ENCODE assay signal across 11 cellular contexts in genomic region chr1:153542956-153543737, GRCh38. TPM values are rescaled to one million over a fixed set of nuclear protein-coding genes. Genes with fewer than 3 reads are reported as not detected.
DNase-seq lines count a peak whose midpoint lies in the region; ATAC-seq and TF ChIP-seq lines count a peak whose summit lies in the region.
"Had no signal": no experiment of that assay in that cellular context is flagged by ENCODE, and none has a peak within 500 bp of the region (broad histone marks: within the 10 kb centered on the region; RNA-seq: fewer than 3 reads in every experiment).

No MANE protein-coding gene starts in this region.

- no TSS peak for BruUV-seq in Panc1 (replicated peaks; lab: Mats Ljungman, UMichigan)

- peak overlapping the region; percentile 82 for H3K27ac ChIP-seq in CD4-positive, CD25-positive, alpha-beta regulatory T cell (ENCODE audit: insufficient read depth, low read length, poor library complexity, severe bottlenecking)
- peak overlapping the region; percentile 98 for H3K27ac ChIP-seq in Panc1 (ENCODE audit: low read length)

- no peaks in the 10 kb centered on the region for H3K27me3 Mint-ChIP-seq in CD4-positive, CD25-positive, alpha-beta regulatory T cell

- intact Hi-C loops in Panc1 (cut with micrococcal nuclease; ENCODE audit: unreplicated experiment): no loop called here
- intact Hi-C loops in posterior vena cava (cut with DNase I): no loop called here

- no peak for DNase-seq in CD4-positive, CD25-positive, alpha-beta regulatory T cell
- DNase-seq in Panc1 (ENCODE audit: low read depth, low spot score) (no peak), epithelial cell of esophagus (ENCODE audit: low read depth) (peak; percentile 1), posterior vena cava (ENCODE audit: low spot score) (peak; percentile 45), NOMO-1 (lab: John Stamatoyannopoulos, UW; ENCODE audit: unreplicated experiment in 2 of 2) (no peak)
- DNase-seq: Calu3; effector CD4-positive, alpha-beta T cell; KBM-7 had no signal

- peak overlapping the region; percentile 97 to 100 (median 98) for H3K4me3 Mint-ChIP-seq in CD4-positive, CD25-positive, alpha-beta regulatory T cell

- no peaks in the 10 kb centered on the region for H3K9me3 ChIP-seq in CD4-positive, CD25-positive, alpha-beta regulatory T cell (ENCODE audit: control insufficient read depth in 2 of 2, low read length in 2 of 2)
- H3K9me3 ChIP-seq in Panc1 (ENCODE audit: control insufficient read depth, insufficient read depth, low read depth, low read length): no peaks in the 10 kb centered on the region

- peaks cover 8 to 86% (median 62%) of the 10 kb centered on the region in 4 donors for H3K4me1 Mint-ChIP-seq in CD4-positive, CD25-positive, alpha-beta regulatory T cell

- POLR2A ChIA-PET in Panc1 (lab: Charles Lee): no interaction called here

- TF ChIP-seq CTCF in Panc1 (IDR thresholded peaks at IDR 0.05): no peak
- TF ChIP-seq CTCF in epithelial cell of esophagus (IDR thresholded peaks at IDR 0.05; ENCODE audit: insufficient read depth, low read depth, low read length, missing control alignments): no peak

- H3K4me3 ChIP-seq in CD4-positive, CD25-positive, alpha-beta regulatory T cell (ENCODE audit: low read depth, low read length): peak overlapping the region; percentile 93
- H3K4me3 ChIP-seq in Panc1 (ENCODE audit: low read depth in 2 of 2, low read length in 2 of 2): peak overlapping the region; percentile 49 to 55
- H3K4me3 ChIP-seq in epithelial cell of esophagus (ENCODE audit: low read length): no peak overlapping the region

- H3K27me3 ChIP-seq in CD4-positive, CD25-positive, alpha-beta regulatory T cell (ENCODE audit: control insufficient read depth, insufficient read depth, low read length): no peaks in the 10 kb centered on the region
- H3K27me3 ChIP-seq in Panc1 (ENCODE audit: control insufficient read depth, insufficient read depth, low read length): no peaks in the 10 kb centered on the region

- peaks cover 16% of the 10 kb centered on the region for H3K36me3 ChIP-seq in CD4-positive, CD25-positive, alpha-beta regulatory T cell (ENCODE audit: control insufficient read depth, insufficient read depth, low read length)
- no peaks in the 10 kb centered on the region for H3K36me3 ChIP-seq in Panc1 (ENCODE audit: control insufficient read depth, insufficient read depth, low read length)

- peaks cover 35% of the 10 kb centered on the region for H3K36me3 Mint-ChIP-seq in CD4-positive, CD25-positive, alpha-beta regulatory T cell

- H3K27ac Mint-ChIP-seq in CD4-positive, CD25-positive, alpha-beta regulatory T cell: peak overlapping the region; percentile 97 to 99 (median 98)

- no peak for ATAC-seq in CD4-positive, CD25-positive, alpha-beta regulatory T cell (ENCODE audit: low read depth in 2 of 2)
- ATAC-seq in Panc1 (no peak), GM19395 (IDR thresholded peaks at IDR 0.05; ENCODE audit: unreplicated experiment) (no peak), HG03139 (IDR thresholded peaks at IDR 0.05; ENCODE audit: unreplicated experiment) (no peak)
- ATAC-seq in activated CD4-positive, CD25-positive, alpha-beta regulatory T cell treated with anti-CD3 and anti-CD28 coated beads, Interleukin-2, amount 50 U/mL, for 24 hours: no peak

- peaks cover 79% of the 10 kb centered on the region for H3K4me1 ChIP-seq in CD4-positive, CD25-positive, alpha-beta regulatory T cell (ENCODE audit: control insufficient read depth, insufficient read depth, low read length, poor library complexity, severe bottlenecking)
- H3K4me1 ChIP-seq in Panc1 (ENCODE audit: control insufficient read depth, insufficient read depth, low read length): peaks cover 94% of the 10 kb centered on the region

- no peaks in the 10 kb centered on the region for H3K9me3 Mint-ChIP-seq in CD4-positive, CD25-positive, alpha-beta regulatory T cell

- in situ Hi-C loops in Panc1 (cut with HindIII; ENCODE audit: low pct_unique_long_range_greater_than_20kb, low sequenced_read_pairs): no loop called here

- CTCF ChIA-PET in Panc1 (lab: Charles Lee): interaction anchor here (2.1 kb wide), 1 partner anchor 8 kb away, joined by 8 read pairs; the partner anchor contains the start of gene S100A6

RNA-seq across cellular contexts. Expression of gene S100A5, which starts 2.4 kb away (rescaled TPM):
- total RNA-seq in CD4-positive, CD25-positive, alpha-beta regulatory T cell: 1.8 TPM
- 1 to 10 TPM; 1.2 to 3.0 (median 1.7) TPM for polyA plus RNA-seq in CD4-positive, CD25-positive, alpha-beta regulatory T cell
- 0.72 TPM for total RNA-seq in Panc1 (2021; ENCODE audit: unreplicated experiment)
- polyA plus RNA-seq in Panc1 (2012; ENCODE audit: insufficient read length): 1.2 TPM
- not detected for total RNA-seq in posterior vena cava
- total RNA-seq: Calu3 had no signal

RNA-seq across cellular contexts. Expression of gene S100A4, which starts 2.5 kb away (rescaled TPM):
- total RNA-seq in CD4-positive, CD25-positive, alpha-beta regulatory T cell: 928 TPM
- polyA plus RNA-seq in CD4-positive, CD25-positive, alpha-beta regulatory T cell: 1,000 to 10,000 TPM; 2,534 to 4,309 (median 3,364) TPM
- 773 TPM for total RNA-seq in Panc1 (2021; ENCODE audit: unreplicated experiment)
- 817 TPM for polyA plus RNA-seq in Panc1 (2012; ENCODE audit: insufficient read length)
- 100 to 1,000 TPM; 286 to 472 TPM for total RNA-seq in posterior vena cava

RNA-seq across cellular contexts. Expression of gene S100A3, which starts 5.9 kb away (rescaled TPM):
- not detected for total RNA-seq in CD4-positive, CD25-positive, alpha-beta regulatory T cell
- polyA plus RNA-seq in CD4-positive, CD25-positive, alpha-beta regulatory T cell: not detected
- 12.0 TPM for total RNA-seq in Panc1 (2021; ENCODE audit: unreplicated experiment)
- polyA plus RNA-seq in Panc1 (2012; ENCODE audit: insufficient read length): 10.0 TPM
- 1 to 10 TPM; 4.1 to 8.3 TPM for total RNA-seq in posterior vena cava
- total RNA-seq: Calu3 had no signal

RNA-seq across cellular contexts. Expression of gene S100A6, which starts 7.4 kb away (rescaled TPM):
- total RNA-seq in CD4-positive, CD25-positive, alpha-beta regulatory T cell: 304 TPM
- polyA plus RNA-seq in CD4-positive, CD25-positive, alpha-beta regulatory T cell: 1,000 to 10,000 TPM in 2 of 4 donors, 100 to 1,000 TPM in 2; 660 to 1,174 (median 946) TPM
- 1,986 TPM for total RNA-seq in Panc1 (2021; ENCODE audit: unreplicated experiment)
- 6,225 TPM for polyA plus RNA-seq in Panc1 (2012; ENCODE audit: insufficient read length)
- 1,000 to 10,000 TPM; 1,174 to 1,536 TPM for total RNA-seq in posterior vena cava

RNA-seq across cellular contexts. Expression of gene S100A2, which starts 22.5 kb away (rescaled TPM):
- total RNA-seq in CD4-positive, CD25-positive, alpha-beta regulatory T cell: not detected
- polyA plus RNA-seq in CD4-positive, CD25-positive, alpha-beta regulatory T cell: not detected
- total RNA-seq in Panc1 (2021; ENCODE audit: unreplicated experiment): 6.2 TPM
- 10.7 TPM for polyA plus RNA-seq in Panc1 (2012; ENCODE audit: insufficient read length)
- total RNA-seq in posterior vena cava: 1 to 10 TPM; 1.5 to 3.5 TPM

Comparison
In these comparisons a context has a peak if more than half of its experiments do, and no peak if none do; other contexts are left out.
1. DNase-seq: peak in epithelial cell of esophagus (single experiment) and posterior vena cava (single experiment); none in CD4-positive, CD25-positive, alpha-beta regulatory T cell (0 of 3), Panc1 (single experiment) and NOMO-1 (0 of 2).